Comparison of ENCODE assay signal across 23 cellular contexts in the genomic region with DNA sequence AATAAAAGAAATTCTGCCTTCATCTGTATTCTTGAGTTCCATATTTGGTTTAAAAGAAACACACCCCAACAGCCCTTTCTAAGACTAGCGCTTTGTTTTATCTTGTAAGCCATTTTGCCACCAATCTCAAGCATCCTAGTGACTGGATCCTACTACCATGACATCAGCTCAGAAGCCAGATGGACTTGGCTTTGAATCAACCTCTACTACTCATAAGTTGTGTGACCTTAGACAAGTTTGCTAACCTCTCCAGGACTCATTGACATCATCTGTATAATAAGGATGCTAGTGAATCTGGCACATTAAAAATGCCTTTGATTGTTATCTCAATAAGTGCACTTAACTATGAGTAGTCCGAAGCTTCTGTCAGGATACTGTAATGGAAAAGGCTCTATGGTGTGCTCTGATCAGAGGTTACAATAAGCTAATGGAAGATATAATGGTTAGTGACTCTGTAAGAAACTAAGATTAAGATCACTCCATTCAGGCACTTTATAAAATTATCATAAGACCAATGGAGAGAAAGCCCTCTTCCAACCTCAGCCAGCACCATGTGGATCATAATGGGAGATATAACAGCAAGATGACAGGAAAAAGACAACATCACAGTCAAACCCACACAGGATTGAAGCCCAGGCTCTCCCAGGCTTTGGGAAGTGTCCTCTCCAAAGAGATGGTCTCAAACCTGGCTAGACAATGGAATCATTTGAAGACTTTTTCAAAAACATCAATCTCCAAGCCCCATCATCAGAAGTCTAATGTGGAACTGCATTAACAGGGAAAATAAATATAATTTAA.
"Had no signal": no experiment of that assay in that cellular context is flagged by ENCODE, and none has a peak within 500 bp of the region (broad histone marks: within the 10 kb centered on the region; RNA-seq: fewer than 3 reads in every experiment).

No MANE protein-coding gene starts in this region.

- DNase-seq: activated CD4-positive, alpha-beta memory T cell treated with anti-CD3 and anti-CD28 coated beads, Interleukin-2, amount 10 ng/mL, durations not matched to agents 7 days and 5 days; activated CD4-positive, alpha-beta T cell treated with anti-CD3 and anti-CD28 coated beads for 1 hour; activated CD4-positive, alpha-beta T cell treated with anti-CD3 and anti-CD28 coated beads for 4 hours; activated CD4-positive, alpha-beta T cell treated with anti-CD3 and anti-CD28 coated beads, Interleukin-2, amount 10 ng/mL, durations not matched to agents 7 days and 5 days; activated CD4-positive, alpha-beta T cell treated with anti-CD3 and anti-CD28 coated beads, Interleukin-2, amount 50 U/mL, for 4 hours; activated CD8-positive, alpha-beta memory T cell treated with anti-CD3 and anti-CD28 coated beads, Interleukin-2, amount 50 U/mL, for 48 hours; activated gamma-delta T cell; activated naive CD4-positive, alpha-beta T cell treated with anti-CD3 and anti-CD28 coated beads, Interleukin-2, amount 50 U/mL, for 16 hours; activated naive CD4-positive, alpha-beta T cell treated with Interleukin-2 at 50 U/mL for 16 hours; activated T-cell treated with anti-CD3 and anti-CD28 coated beads for 4 hours; activated T-cell treated with anti-CD3 and anti-CD28 coated beads, Interleukin-2, amount 50 U/mL, for 24 hours; activated T-cell treated with anti-CD3 and anti-CD28 coated beads, Interleukin-2, amount 50 U/mL, for 72 hours; amniotic stem cell; anterior cingulate cortex; brain microvascular endothelial cell; dorsolateral prefrontal cortex; effector memory CD4-positive, alpha-beta T cell; endodermal cell; foreskin fibroblast; head of caudate nucleus; T-helper 2 cell had no signal

- H3K27ac ChIP-seq: brain microvascular endothelial cell, coronary artery, dorsolateral prefrontal cortex, VCaP had no signal

- H3K27me3 ChIP-seq: brain microvascular endothelial cell had no signal

- H3K36me3 ChIP-seq: brain microvascular endothelial cell had no signal

- H3K4me3 ChIP-seq: coronary artery, dorsolateral prefrontal cortex had no signal
